Comparison of ENCODE assay signal across 8 cellular contexts in genomic region chr14:61620130-61620946, GRCh38.
DNase-seq lines count a peak whose midpoint lies in the region; ATAC-seq and TF ChIP-seq lines count a peak whose summit lies in the region.

No MANE protein-coding gene starts in this region.

- ATAC-seq in GM18873 (IDR thresholded peaks at IDR 0.05; ENCODE audit: low FRiP score, unreplicated experiment) (peak; percentile 50), HG02938 (IDR thresholded peaks at IDR 0.05; ENCODE audit: unreplicated experiment) (peak; percentile 80), HG03520 (IDR thresholded peaks at IDR 0.05; ENCODE audit: unreplicated experiment) (no peak)

- peak; percentile 11 for DNase-seq in activated naive CD8-positive, alpha-beta T cell treated with anti-CD3 and anti-CD28 coated beads, Interleukin-2, amount 50 U/mL, for 16 hours (ENCODE audit: low read depth, low spot score)
- DNase-seq in stimulated activated CD4-positive, alpha-beta T cell treated with anti-CD3 and anti-CD28 coated beads, Interleukin-12 subunit alpha, Interleukin-12 subunit beta, amount 100 ng/mL, for 24 hours (ENCODE audit: low read depth in 2 of 2): peak; percentile 37 to 51
- DNase-seq in BE2C (no peak), middle frontal gyrus (ENCODE audit: extremely low spot score, low spot score) (no peak), NCI-H1092 treated with DMSO at 0.1 percent for 48 hours (lab: John Stamatoyannopoulos, UW) (no peak)

- H3K9me3 ChIP-seq in BE2C: peaks cover 3% of the 10 kb centered on the region; the same call in 1 of the 2 replicates

- no peaks in the 10 kb centered on the region for H3K27me3 ChIP-seq in BE2C

- no peaks in the 10 kb centered on the region for H3K36me3 ChIP-seq in BE2C

- H3K4me3 ChIP-seq in BE2C (ENCODE audit: low read depth, low read length): no peak overlapping the region

- peaks cover 19% of the 10 kb centered on the region for H3K4me1 ChIP-seq in BE2C

- no peak for TF ChIP-seq CTCF in BE2C (IDR thresholded peaks at IDR 0.05; ENCODE audit: low read depth, low read length)

Comparison
In these comparisons a context has a peak if more than half of its experiments do, and no peak if none do; other contexts are left out.
1. DNase-seq: peak in activated naive CD8-positive, alpha-beta T cell treated with anti-CD3 and anti-CD28 coated beads, Interleukin-2, amount 50 U/mL, for 16 hours (single experiment) and stimulated activated CD4-positive, alpha-beta T cell treated with anti-CD3 and anti-CD28 coated beads, Interleukin-12 subunit alpha, Interleukin-12 subunit beta, amount 100 ng/mL, for 24 hours (2 of 2); none in BE2C (single experiment), middle frontal gyrus (single experiment) and NCI-H1092 treated with DMSO at 0.1 percent for 48 hours (single experiment).